8 cellular contexts compared by ENCODE assay signal in genomic region chr6:28137458-28138020, GRCh38. TPM values are rescaled to one million over a fixed set of nuclear protein-coding genes. Genes with fewer than 3 reads are reported as not detected.
DNase-seq lines count a peak whose midpoint lies in the region; ATAC-seq and TF ChIP-seq lines count a peak whose summit lies in the region.

No MANE protein-coding gene starts in this region.

- H3K36me3 ChIP-seq in RWPE2 (ENCODE audit: low read depth): peaks cover 16% of the 10 kb centered on the region
- no peaks in the 10 kb centered on the region for H3K36me3 ChIP-seq in breast epithelium

- DNase-seq in RWPE2 (ENCODE audit: low spot score) (no peak), breast epithelium (ENCODE audit: low spot score in 2 of 2) (no peak), left lobe of liver (ENCODE audit: low spot score) (no peak), substantia nigra (lab: John Stamatoyannopoulos, UW) (no peak), cerebellar nuclear complex (lab: John Stamatoyannopoulos, UW) (no peak)

- H3K4me3 ChIP-seq in GM08714 (ENCODE audit: low read length): peak overlapping the region; percentile 93
- peak overlapping the region; percentile 55 for H3K4me3 ChIP-seq in RWPE2 (ENCODE audit: severe bottlenecking)
- peak overlapping the region; percentile 81 to 88 (median 86) for H3K4me3 ChIP-seq in breast epithelium

- TF ChIP-seq POLR2A in breast epithelium (IDR thresholded peaks at IDR 0.05): no peak

- H3K27me3 ChIP-seq in RWPE2 (ENCODE audit: insufficient read depth, poor library complexity, severe bottlenecking) (no peaks in the 10 kb centered on the region), breast epithelium (no peaks in the 10 kb centered on the region)

- peak overlapping the region; percentile 66 for H3K27ac ChIP-seq in RWPE2 (ENCODE audit: poor library complexity, severe bottlenecking)
- H3K27ac ChIP-seq in breast epithelium: peak overlapping the region; percentile 92 to 95
- H3K27ac ChIP-seq in substantia nigra (ENCODE audit: low read depth, low read length, poor library complexity, severe bottlenecking): peak overlapping the region; percentile 85

- ATAC-seq in HG02678 (IDR thresholded peaks at IDR 0.05; ENCODE audit: unreplicated experiment): peak; percentile 33
- ATAC-seq in RWPE2 (ENCODE audit: low read depth): no peak
- peak; percentile 1 for ATAC-seq in left lobe of liver
- no peak for ATAC-seq in HG03097 (IDR thresholded peaks at IDR 0.05; ENCODE audit: low FRiP score, unreplicated experiment)

- intact Hi-C loops in breast epithelium (cut with DNase I; ENCODE audit: low total_unique reads): loop anchor here (5.0 kb wide), 1 partner anchor 740 kb away; no protein-coding TSS in a partner anchor

- H3K9me3 ChIP-seq in RWPE2 (ENCODE audit: severe bottlenecking) (no peaks in the 10 kb centered on the region), breast epithelium (no peaks in the 10 kb centered on the region)

- peaks cover 10% of the 10 kb centered on the region for H3K4me1 ChIP-seq in RWPE2 (ENCODE audit: insufficient read depth, poor library complexity, severe bottlenecking)
- H3K4me1 ChIP-seq in breast epithelium: peaks cover 0 to 5% of the 10 kb centered on the region in 2 donors

- TF ChIP-seq CTCF in RWPE2 (IDR thresholded peaks at IDR 0.05; ENCODE audit: poor library complexity, severe bottlenecking) (no peak), breast epithelium (IDR thresholded peaks at IDR 0.05) (no peak)

RNA-seq across cellular contexts. Expression of gene ZKSCAN8, which starts 4.1 kb away (rescaled TPM):
- total RNA-seq in breast epithelium: 10 to 100 TPM; 21.9 to 33.8 (median 22.9) TPM
- 6.3 TPM for total RNA-seq in left lobe of liver

RNA-seq across cellular contexts. Expression of gene ZSCAN16, which starts 13.1 kb away (rescaled TPM):
- total RNA-seq in breast epithelium (1 to 10 TPM; 2.7 to 9.8 (median 9.7) TPM), left lobe of liver (1.7 TPM)

RNA-seq across cellular contexts. Expression of gene ZNF165, which starts 57.2 kb away (rescaled TPM):
- total RNA-seq in breast epithelium (1 to 10 TPM in 2 of 3 donors, under 1 TPM in 1; 0.16 to 3.1 (median 2.0) TPM), left lobe of liver (0.53 TPM)

Comparison
In these comparisons a context has a peak if more than half of its experiments do, and no peak if none do; other contexts are left out.
1. ATAC-seq: peak in HG02678 (single experiment) and left lobe of liver (single experiment); none in RWPE2 (single experiment) and HG03097 (single experiment).
2. Peak in every context shown above with its lines, with median percentiles within 50 percentile points of each other: H3K4me3 ChIP-seq and H3K27ac ChIP-seq.